In genomic region chr5:108720416-108720815, GRCh38 we compare ENCODE assay signal across 8 cellular contexts. TPM values are rescaled to one million over a fixed set of nuclear protein-coding genes. Genes with fewer than 3 reads are reported as not detected.
A peak's percentile ranks its signal among the peaks of the same experiment; 100 is the strongest.
DNase-seq lines count a peak whose midpoint lies in the region; ATAC-seq lines count a peak whose summit lies in the region.
"Had no signal": no experiment of that assay in that cellular context is flagged by ENCODE, and none has a peak within 500 bp of the region (broad histone marks: within the 10 kb centered on the region; RNA-seq: fewer than 3 reads in every experiment).

No MANE protein-coding gene starts in this region.

- intact Hi-C loops in left colon (cut with DNase I, micrococcal nuclease): no loop called here

- ATAC-seq in GM18907 (IDR thresholded peaks at IDR 0.05; ENCODE audit: unreplicated experiment) (peak; percentile 96), GM21786 (IDR thresholded peaks at IDR 0.05; ENCODE audit: unreplicated experiment) (peak; percentile 91), HG03469 (IDR thresholded peaks at IDR 0.05; ENCODE audit: unreplicated experiment) (peak; percentile 92), left colon (no peak)
- ATAC-seq: heart right ventricle had no signal

- peak; percentile 7 for DNase-seq in glomerular visceral epithelial cell (ENCODE audit: extremely low spot score)
- no peak for DNase-seq in left colon
- no peak for DNase-seq in amniotic stem cell (lab: John Stamatoyannopoulos, UW)
- no peak for DNase-seq in stimulated activated CD4-positive, alpha-beta T cell treated with anti-CD3 and anti-CD28 coated beads, Interleukin-4, amount 100 ng/mL, for 24 hours
- DNase-seq: heart right ventricle had no signal

RNA-seq across cellular contexts. Expression of gene FER, which starts 27.3 kb away (rescaled TPM):
- 10 to 100 TPM; 11.6 to 15.6 TPM for total RNA-seq in left colon
